ENCODE assay signal across 8 cellular contexts in genomic region chr17:29148790-29149430, GRCh38. TPM values are rescaled to one million over a fixed set of nuclear protein-coding genes. Genes with fewer than 3 reads are reported as not detected.
DNase-seq lines count a peak whose midpoint lies in the region; ATAC-seq and TF ChIP-seq lines count a peak whose summit lies in the region.

No MANE protein-coding gene starts in this region.

- 5% methylated on average over 34 of the region's 34 CpGs for WGBS in lung, 2 donors

- peak overlapping the region; percentile 62 for H3K4me3 ChIP-seq in CD4-positive, CD25-positive, alpha-beta regulatory T cell (ENCODE audit: low read depth, low read length)
- peak overlapping the region; percentile 2 for H3K4me3 ChIP-seq in lung

- peak overlapping the region; percentile 79 for H3K27ac ChIP-seq in CD4-positive, CD25-positive, alpha-beta regulatory T cell (ENCODE audit: insufficient read depth, low read length, poor library complexity, severe bottlenecking)
- peak overlapping the region; percentile 78 to 82 for H3K27ac ChIP-seq in lung (ENCODE audit: low read depth in 1 of 2, low read length in 1 of 2)

- H3K4me1 ChIP-seq in CD4-positive, CD25-positive, alpha-beta regulatory T cell (ENCODE audit: control insufficient read depth, insufficient read depth, low read length, poor library complexity, severe bottlenecking) = peaks cover 27% of the 10 kb centered on the region
- peaks cover 4 to 10% of the 10 kb centered on the region in 2 donors for H3K4me1 ChIP-seq in lung (ENCODE audit: control insufficient read depth in 2 of 2, insufficient read depth in 2 of 2, low read length in 2 of 2)

- peaks cover 13 to 39% (median 19%) of the 10 kb centered on the region in 4 donors for H3K4me1 Mint-ChIP-seq in CD4-positive, CD25-positive, alpha-beta regulatory T cell
- H3K4me1 Mint-ChIP-seq in activated CD4-positive, alpha-beta memory T cell treated with anti-CD3 and anti-CD28 coated beads, Interleukin-2, amount 10 ng/mL, durations not matched to agents 7 days and 5 days = peaks cover 55% of the 10 kb centered on the region

- no peaks in the 10 kb centered on the region for H3K9me3 Mint-ChIP-seq in CD4-positive, CD25-positive, alpha-beta regulatory T cell
- H3K9me3 Mint-ChIP-seq in activated CD4-positive, alpha-beta memory T cell treated with anti-CD3 and anti-CD28 coated beads, Interleukin-2, amount 10 ng/mL, durations not matched to agents 7 days and 5 days = no peaks in the 10 kb centered on the region

- peak; percentile 96 for TF ChIP-seq CTCF in lung (IDR thresholded peaks at IDR 0.05; ENCODE audit: control extremely low read depth, extremely low read depth)

- peak; percentile 87 to 91 (median 90) for DNase-seq in CD4-positive, CD25-positive, alpha-beta regulatory T cell
- DNase-seq in NCI-H774 (lab: John Stamatoyannopoulos, UW) (peak; percentile 96), ecto neural progenitor cell (ENCODE audit: low spot score) (peak; percentile 99), lung (ENCODE audit: low spot score) (peak; percentile 92)
- DNase-seq in activated CD4-positive, alpha-beta memory T cell treated with anti-CD3 and anti-CD28 coated beads, Interleukin-2, amount 10 ng/mL, durations not matched to agents 7 days and 5 days = peak; percentile 94
- peak; percentile 81 to 91 (median 83) for DNase-seq in stimulated activated CD4-positive, alpha-beta T cell treated with anti-CD3 and anti-CD28 coated beads, TNF-alpha, amount 100 ng/mL, for 24 hours (ENCODE audit: low read depth in 3 of 3)

- H3K4me3 Mint-ChIP-seq in CD4-positive, CD25-positive, alpha-beta regulatory T cell = peak overlapping the region in 3 of 4 donors; percentile 71 to 78 (median 71)
- peak overlapping the region; percentile 65 for H3K4me3 Mint-ChIP-seq in activated CD4-positive, alpha-beta memory T cell treated with anti-CD3 and anti-CD28 coated beads, Interleukin-2, amount 10 ng/mL, durations not matched to agents 7 days and 5 days

- no peaks in the 10 kb centered on the region for H3K36me3 Mint-ChIP-seq in CD4-positive, CD25-positive, alpha-beta regulatory T cell
- H3K36me3 Mint-ChIP-seq in activated CD4-positive, alpha-beta memory T cell treated with anti-CD3 and anti-CD28 coated beads, Interleukin-2, amount 10 ng/mL, durations not matched to agents 7 days and 5 days (ENCODE audit: low read depth) = no peaks in the 10 kb centered on the region

- CTCF ChIA-PET in activated CD4-positive, alpha-beta memory T cell treated with anti-CD3 and anti-CD28 coated beads, Interleukin-2, amount 10 ng/mL, durations not matched to agents 7 days and 5 days (lab: Charles Lee) = interaction anchor here (0.6 to 11.3 kb wide), 37 partner anchors 8 to 361 kb away, joined by 3 to 286 read pairs (median 4); partner anchors contain the start of genes CRYBA1, FAM222B, MYO18A and NUFIP2

- H3K9me3 ChIP-seq in CD4-positive, CD25-positive, alpha-beta regulatory T cell (ENCODE audit: control insufficient read depth in 2 of 2, low read length in 2 of 2) = no peaks in the 10 kb centered on the region
- H3K9me3 ChIP-seq in lung (ENCODE audit: control insufficient read depth in 2 of 2, insufficient read depth in 1 of 2, low read length in 1 of 2) = no peaks in the 10 kb centered on the region

- no peaks in the 10 kb centered on the region for H3K27me3 ChIP-seq in CD4-positive, CD25-positive, alpha-beta regulatory T cell (ENCODE audit: control insufficient read depth, insufficient read depth, low read length)
- no peaks in the 10 kb centered on the region for H3K27me3 ChIP-seq in lung (ENCODE audit: control insufficient read depth, insufficient read depth)

- POLR2A ChIA-PET in activated CD4-positive, alpha-beta memory T cell treated with anti-CD3 and anti-CD28 coated beads, Interleukin-2, amount 10 ng/mL, durations not matched to agents 7 days and 5 days (lab: Charles Lee) = interaction anchor here (0.8 to 6.1 kb wide), 13 partner anchors 10 to 144 kb away, joined by 3 to 48 read pairs (median 5); partner anchors contain the start of genes MYO18A and NUFIP2

- H3K27ac Mint-ChIP-seq in CD4-positive, CD25-positive, alpha-beta regulatory T cell = peak overlapping the region in 2 of 3 donors; percentile 60 to 76
- peak overlapping the region; percentile 68 for H3K27ac Mint-ChIP-seq in activated CD4-positive, alpha-beta memory T cell treated with anti-CD3 and anti-CD28 coated beads, Interleukin-2, amount 10 ng/mL, durations not matched to agents 7 days and 5 days

- no peaks in the 10 kb centered on the region for H3K27me3 Mint-ChIP-seq in CD4-positive, CD25-positive, alpha-beta regulatory T cell
- H3K27me3 Mint-ChIP-seq in activated CD4-positive, alpha-beta memory T cell treated with anti-CD3 and anti-CD28 coated beads, Interleukin-2, amount 10 ng/mL, durations not matched to agents 7 days and 5 days = no peaks in the 10 kb centered on the region

- peak; percentile 91 to 95 for ATAC-seq in CD4-positive, CD25-positive, alpha-beta regulatory T cell (ENCODE audit: low read depth in 2 of 2)
- ATAC-seq in GM19351 (IDR thresholded peaks at IDR 0.05; ENCODE audit: unreplicated experiment) (peak; percentile 81), HG03520 (IDR thresholded peaks at IDR 0.05; ENCODE audit: unreplicated experiment) (peak; percentile 78), lung (ENCODE audit: insufficient read depth, low FRiP score) (peak; percentile 96)

- H3K36me3 ChIP-seq in CD4-positive, CD25-positive, alpha-beta regulatory T cell (ENCODE audit: control insufficient read depth, insufficient read depth, low read length) = no peaks in the 10 kb centered on the region
- H3K36me3 ChIP-seq in lung (ENCODE audit: control insufficient read depth in 2 of 2, insufficient read depth in 2 of 2, low read length in 2 of 2) = no peaks in the 10 kb centered on the region

RNA-seq across cellular contexts. Expression of gene MYO18A, which starts 31.3 kb away (rescaled TPM):
- total RNA-seq in CD4-positive, CD25-positive, alpha-beta regulatory T cell = 193 TPM
- 10 to 100 TPM; 16.8 to 22.6 (median 20.2) TPM for polyA plus RNA-seq in CD4-positive, CD25-positive, alpha-beta regulatory T cell
- total RNA-seq in activated CD4-positive, alpha-beta memory T cell treated with anti-CD3 and anti-CD28 coated beads, Interleukin-2, amount 10 ng/mL, durations not matched to agents 7 days and 5 days = 100 to 1,000 TPM in 1 of 2 experiments, 10 to 100 TPM in 1; 92.6 to 100 TPM
- 10 to 100 TPM; 55.3 to 65.2 TPM for total RNA-seq in lung
- polyA plus RNA-seq in lung = 10 to 100 TPM; 19.0 to 43.3 TPM

Comparison
In these comparisons a context has a peak if more than half of its experiments do, and no peak if none do; other contexts are left out.
1. Peak in every context shown above with its lines: DNase-seq, ATAC-seq, H3K4me3 ChIP-seq and H3K27ac ChIP-seq.